8 cellular contexts compared by ENCODE assay signal in genomic region chr14:69614592-69614991, GRCh38. TPM values are rescaled to one million over a fixed set of nuclear protein-coding genes. Genes with fewer than 3 reads are reported as not detected.
DNase-seq lines count a peak whose midpoint lies in the region; ATAC-seq, FAIRE-seq and TF ChIP-seq lines count a peak whose summit lies in the region.

No MANE protein-coding gene starts in this region.

- POLR2A ChIA-PET in HepG2 (lab: Yijun Ruan, JAX): no interaction called here

- no peak overlapping the region for H2AFZ ChIP-seq in HepG2 (ENCODE audit: low read length)

- 28% methylated on average over 2 of the region's 2 CpGs for WGBS in liver
- 80% methylated on average over 2 of the region's 2 CpGs for WGBS in HepG2 (ENCODE audit: low lambda C conversion rate)

- peaks cover 44% of the 10 kb centered on the region for H3K36me3 Mint-ChIP-seq in activated T-helper 2 cell treated with anti-CD3 and anti-CD28 coated beads, Interferon-gamma antibody, Interleukin-2, Interleukin-4, amounts not matched to agents 10 μg/mL and 5 μg/mL and 100 μg/mL, durations not matched to agents 14 hours and 24 hours and 36 hours (ENCODE audit: low read depth)

- peaks cover 73% of the 10 kb centered on the region for H3K4me1 Mint-ChIP-seq in activated T-helper 2 cell treated with anti-CD3 and anti-CD28 coated beads, Interferon-gamma antibody, Interleukin-2, Interleukin-4, amounts not matched to agents 10 μg/mL and 5 μg/mL and 100 μg/mL, durations not matched to agents 14 hours and 24 hours and 36 hours (ENCODE audit: low read depth)

- no peak for DNase-seq in HepG2 (ENCODE audit: low spot score)
- no peak for DNase-seq in activated T-helper 2 cell treated with anti-CD3 and anti-CD28 coated beads, Interferon-gamma antibody, Interleukin-2, Interleukin-4, amounts not matched to agents 10 μg/mL and 5 μg/mL and 100 μg/mL, durations not matched to agents 14 hours and 24 hours and 36 hours (ENCODE audit: low spot score)
- peak in 2 of 3 donors; percentile 56 to 65 for DNase-seq in mucosa of descending colon
- no peak for DNase-seq in NCI-H526 (lab: John Stamatoyannopoulos, UW)
- no peak for DNase-seq in NCI-H2029 treated with DMSO at 0.1 percent for 48 hours (lab: John Stamatoyannopoulos, UW)
- DNase-seq in NCI-H1436 treated with DMSO at 0.1 percent for 48 hours (lab: John Stamatoyannopoulos, UW): no peak

- TF ChIP-seq POLR2A in HepG2 (IDR thresholded peaks at IDR 0.05; ENCODE audit: insufficient read depth in 1 of 2, low read depth in 2 of 2, low read length in 2 of 2): no peak

- H3K27me3 Mint-ChIP-seq in activated T-helper 2 cell treated with anti-CD3 and anti-CD28 coated beads, Interferon-gamma antibody, Interleukin-2, Interleukin-4, amounts not matched to agents 10 μg/mL and 5 μg/mL and 100 μg/mL, durations not matched to agents 14 hours and 24 hours and 36 hours (ENCODE audit: low read depth): no peaks in the 10 kb centered on the region

- H3K4me3 Mint-ChIP-seq in activated T-helper 2 cell treated with anti-CD3 and anti-CD28 coated beads, Interferon-gamma antibody, Interleukin-2, Interleukin-4, amounts not matched to agents 10 μg/mL and 5 μg/mL and 100 μg/mL, durations not matched to agents 14 hours and 24 hours and 36 hours (ENCODE audit: low read depth): peak overlapping the region; percentile 90

- H3K9me3 Mint-ChIP-seq in activated T-helper 2 cell treated with anti-CD3 and anti-CD28 coated beads, Interferon-gamma antibody, Interleukin-2, Interleukin-4, amounts not matched to agents 10 μg/mL and 5 μg/mL and 100 μg/mL, durations not matched to agents 14 hours and 24 hours and 36 hours: no peaks in the 10 kb centered on the region

- CTCF ChIA-PET in HepG2 (lab: Yijun Ruan, JAX; ENCODE audit: low intra/inter-chr PET ratio, low total read pairs): no interaction called here

- TF ChIP-seq RAD21 in liver (IDR thresholded peaks at IDR 0.05) (no peak), HepG2 (CRISPR knock-in tag; IDR thresholded peaks at IDR 0.05) (no peak)

- H3K9ac ChIP-seq in liver (ENCODE audit: low read depth in 1 of 2, low read length in 2 of 2) (no peak overlapping the region), HepG2 (ENCODE audit: insufficient read depth, low read depth, low read length) (no peak overlapping the region)

- H3K4me1 ChIP-seq in liver (ENCODE audit: control insufficient read depth in 4 of 4, insufficient read depth in 4 of 4, low read length in 3 of 4): peaks cover 3 to 66% (median 54%) of the 10 kb centered on the region in 4 donors
- peaks cover 54% of the 10 kb centered on the region for H3K4me1 ChIP-seq in HepG2 (ENCODE audit: insufficient read depth, low read length)
- peaks cover 59% of the 10 kb centered on the region for H3K4me1 ChIP-seq in mucosa of descending colon (ENCODE audit: low read depth)

- H3K4me2 ChIP-seq in HepG2 (ENCODE audit: low read depth, low read length): no peak overlapping the region

- TF ChIP-seq EP300 in HepG2 (IDR thresholded peaks at IDR 0.05; ENCODE audit: low read depth in 2 of 2, low read length in 2 of 2) (no peak), HepG2 (CRISPR knock-in tag; IDR thresholded peaks at IDR 0.05; ENCODE audit: borderline replicate concordance) (no peak)

- H3K27me3 ChIP-seq in liver (ENCODE audit: control insufficient read depth in 4 of 4, insufficient read depth in 4 of 4, low read length in 3 of 4) (no peaks in the 10 kb centered on the region), HepG2 (ENCODE audit: control insufficient read depth in 1 of 2, insufficient read depth in 2 of 2, low read length in 2 of 2) (no peaks in the 10 kb centered on the region; a peak in 1 of 5 replicates)

- intact Hi-C loops in HepG2 (cut with micrococcal nuclease; ENCODE audit: unreplicated experiment) (loop anchor here (5.0 kb wide), 1 partner anchor 98 kb away; no protein-coding TSS in a partner anchor), mucosa of descending colon (cut with DNase I, micrococcal nuclease) (loop anchor here in 1 of 2 donors (10.0 kb wide), 1 partner anchor 50 kb away; no protein-coding TSS in a partner anchor)
- intact Hi-C loops in activated T-helper 2 cell treated with anti-CD3 and anti-CD28 coated beads, Interferon-gamma antibody, Interleukin-2, Interleukin-4, amounts not matched to agents 10 μg/mL and 5 μg/mL and 100 μg/mL, durations not matched to agents 14 hours and 24 hours and 36 hours (cut with micrococcal nuclease): loop anchor here (10.0 kb wide), 1 partner anchor 640 kb away; the partner anchor contains the start of gene ACTN1

- ATAC-seq in HepG2 (no peak), mucosa of descending colon (peak; percentile 1), GM21825 (IDR thresholded peaks at IDR 0.05; ENCODE audit: unreplicated experiment) (no peak)

- H4K20me1 ChIP-seq in HepG2 (ENCODE audit: insufficient read depth, low read length): no peaks in the 10 kb centered on the region

- H3K4me3 ChIP-seq in liver (ENCODE audit: low read depth in 1 of 3, low read length in 3 of 3) (no peak overlapping the region), HepG2 (replicated peaks in 1 of 3; ENCODE audit: insufficient read depth in 1 of 3, low read depth in 2 of 3, low read length in 3 of 3) (no peak overlapping the region), mucosa of descending colon (no peak overlapping the region)

- peak overlapping the region; percentile 82 for H3K27ac Mint-ChIP-seq in activated T-helper 2 cell treated with anti-CD3 and anti-CD28 coated beads, Interferon-gamma antibody, Interleukin-2, Interleukin-4, amounts not matched to agents 10 μg/mL and 5 μg/mL and 100 μg/mL, durations not matched to agents 14 hours and 24 hours and 36 hours

- H3K27ac ChIP-seq in liver (ENCODE audit: low read depth in 1 of 2, low read length in 2 of 2) (peak overlapping the region; percentile 83 to 84), HepG2 (ENCODE audit: extremely low read length, insufficient read depth, low read length) (no peak overlapping the region)

- in situ Hi-C loops in HepG2 (cut with HindIII; ENCODE audit: extremely low pct_ligation_motif_present, low pct_unique_long_range_greater_than_20kb): no loop called here

- H3K9me3 ChIP-seq in liver (ENCODE audit: control insufficient read depth in 4 of 4, low read length in 3 of 4): no peaks in the 10 kb centered on the region
- no peaks in the 10 kb centered on the region for H3K9me3 ChIP-seq in HepG2 (ENCODE audit: low read length)
- no peaks in the 10 kb centered on the region for H3K9me3 ChIP-seq in mucosa of descending colon

- peaks cover 41% of the 10 kb centered on the region for H3K79me2 ChIP-seq in HepG2 (ENCODE audit: insufficient read depth, low read length)

- no peak for TF ChIP-seq CTCF in liver (IDR thresholded peaks at IDR 0.05; ENCODE audit: low read depth, low read length, missing input control)
- no peak for TF ChIP-seq CTCF in HepG2 (CRISPR knock-in tag; IDR thresholded peaks at IDR 0.05)
- no peak for TF ChIP-seq CTCF in mucosa of descending colon (IDR thresholded peaks at IDR 0.05)

- H3K36me3 ChIP-seq in liver (ENCODE audit: control insufficient read depth in 4 of 4, insufficient read depth in 3 of 4, low read depth in 1 of 4, low read length in 3 of 4) (no peaks in the 10 kb centered on the region), HepG2 (replicated peaks in 1 of 2; ENCODE audit: control insufficient read depth in 1 of 2, insufficient read depth in 2 of 2, low read length in 2 of 2) (no peaks in the 10 kb centered on the region; a peak in 1 of 5 replicates), mucosa of descending colon (ENCODE audit: low read depth) (no peaks in the 10 kb centered on the region)

- no TSS peak for BruUV-seq in HepG2 (replicated peaks; lab: Mats Ljungman, UMichigan)

- no peak for FAIRE-seq in HepG2 (lab: Jason Lieb, UNC)

RNA-seq across cellular contexts. Expression of gene SUSD6, which starts 3.2 kb away (rescaled TPM):
- total RNA-seq in liver: 10 to 100 TPM in 1 of 2 donors, 1 to 10 TPM in 1; 7.9 to 10.8 TPM
- polyA plus RNA-seq in liver: 1 to 10 TPM; 6.8 to 7.4 TPM
- total RNA-seq in HepG2 (2016; rRNA removed; fragmentation: Illumina TruSeq; extraction: Trizol): 4.8 and 7.2 TPM in 2 replicates
- 0.53 and 0.71 TPM in 2 replicates for total RNA-seq in HepG2 (2016; cell fraction: cytosol; rRNA removed; fragmentation: Illumina TruSeq; extraction: Trizol; ENCODE audit: low read depth)
- 3.7 and 7.0 TPM in 2 replicates for total RNA-seq in HepG2 (2016; cell fraction: insoluble cytoplasmic fraction; rRNA removed; fragmentation: Illumina TruSeq; extraction: Trizol)
- 2.4 and 2.6 TPM in 2 replicates for total RNA-seq in HepG2 (2016; cell fraction: membrane; rRNA removed; fragmentation: Illumina TruSeq; extraction: Trizol)
- total RNA-seq in HepG2 (2016; cell fraction: nucleus; rRNA removed; fragmentation: Illumina TruSeq; extraction: Trizol): 11.6 and 12.8 TPM in 2 replicates
- 7.4 and 9.4 TPM in 2 replicates for polyA plus RNA-seq in HepG2 (2011; rRNA removed)
- polyA plus RNA-seq in HepG2 (2011; cell fraction: cytosol; rRNA removed): 3.9 and 4.6 TPM in 2 replicates
- 17.5 and 19.4 TPM in 2 replicates for polyA plus RNA-seq in HepG2 (2011; cell fraction: nucleus; rRNA removed)
- polyA plus RNA-seq in HepG2 (2012): 5.8 and 6.9 TPM in 2 replicates
- 0.43 and 0.46 TPM in 2 replicates for polyA plus RNA-seq in HepG2 (2016; cell fraction: cytosol; fragmentation: Illumina TruSeq; extraction: Trizol; ENCODE audit: low read depth)
- polyA plus RNA-seq in HepG2 (2016; cell fraction: insoluble cytoplasmic fraction; fragmentation: Illumina TruSeq; extraction: Trizol; ENCODE audit: low read depth): 3.1 and 3.3 TPM in 2 replicates
- polyA plus RNA-seq in HepG2 (2016; cell fraction: membrane; fragmentation: Illumina TruSeq; extraction: Trizol; ENCODE audit: low read depth): 0.96 and 1.2 TPM in 2 replicates
- 14.7 and 15.5 TPM in 2 replicates for polyA plus RNA-seq in HepG2 (2016; cell fraction: nucleus; fragmentation: Illumina TruSeq; extraction: Trizol; ENCODE audit: insufficient read depth, low read depth)
- polyA minus RNA-seq in HepG2 (2011; rRNA and poly(A)+ RNA removed; ENCODE audit: low replicate concordance): 7.6 and 16.1 TPM in 2 replicates
- 5.3 and 6.9 TPM in 2 replicates for polyA minus RNA-seq in HepG2 (2011; cell fraction: cytosol; rRNA and poly(A)+ RNA removed)
- 12.5 and 13.1 TPM in 2 replicates for polyA minus RNA-seq in HepG2 (2011; cell fraction: nucleus; rRNA and poly(A)+ RNA removed)
- 46.6 and 46.7 TPM in 2 replicates for total RNA-seq in activated T-helper 2 cell treated with anti-CD3 and anti-CD28 coated beads, Interferon-gamma antibody, Interleukin-2, Interleukin-4, amounts not matched to agents 10 μg/mL and 5 μg/mL and 100 μg/mL, durations not matched to agents 14 hours and 24 hours and 36 hours
- total RNA-seq in mucosa of descending colon: 10 to 100 TPM; 56.3 to 98.3 (median 95.6) TPM

RNA-seq across cellular contexts. Expression of gene CCDC177, which starts 39.9 kb away (rescaled TPM):
- not detected for total RNA-seq in liver
- under 1 TPM in 1 of 2 donors, not detected in 1; 0.08 TPM for polyA plus RNA-seq in liver
- total RNA-seq in HepG2 (2016; rRNA removed; fragmentation: Illumina TruSeq; extraction: Trizol): not detected in 2 replicates
- not detected in 2 replicates for total RNA-seq in HepG2 (2016; cell fraction: cytosol; rRNA removed; fragmentation: Illumina TruSeq; extraction: Trizol; ENCODE audit: low read depth)
- total RNA-seq in HepG2 (2016; cell fraction: insoluble cytoplasmic fraction; rRNA removed; fragmentation: Illumina TruSeq; extraction: Trizol): not detected in 2 replicates
- total RNA-seq in HepG2 (2016; cell fraction: membrane; rRNA removed; fragmentation: Illumina TruSeq; extraction: Trizol): not detected in 2 replicates
- total RNA-seq in HepG2 (2016; cell fraction: nucleus; rRNA removed; fragmentation: Illumina TruSeq; extraction: Trizol): not detected in 2 replicates
- not detected in 2 replicates for polyA plus RNA-seq in HepG2 (2011; rRNA removed)
- not detected in 2 replicates for polyA plus RNA-seq in HepG2 (2011; cell fraction: cytosol; rRNA removed)
- not detected in 2 replicates for polyA plus RNA-seq in HepG2 (2011; cell fraction: nucleus; rRNA removed)
- polyA plus RNA-seq in HepG2 (2012): not detected in 2 replicates
- not detected in 2 replicates for polyA plus RNA-seq in HepG2 (2016; cell fraction: cytosol; fragmentation: Illumina TruSeq; extraction: Trizol; ENCODE audit: low read depth)
- polyA plus RNA-seq in HepG2 (2016; cell fraction: insoluble cytoplasmic fraction; fragmentation: Illumina TruSeq; extraction: Trizol; ENCODE audit: low read depth): not detected in 2 replicates
- not detected in 2 replicates for polyA plus RNA-seq in HepG2 (2016; cell fraction: membrane; fragmentation: Illumina TruSeq; extraction: Trizol; ENCODE audit: low read depth)
- not detected in 2 replicates for polyA plus RNA-seq in HepG2 (2016; cell fraction: nucleus; fragmentation: Illumina TruSeq; extraction: Trizol; ENCODE audit: insufficient read depth, low read depth)
- 0.33 TPM in 1 of 2 replicates, not detected in the other for polyA minus RNA-seq in HepG2 (2011; rRNA and poly(A)+ RNA removed; ENCODE audit: low replicate concordance)
- polyA minus RNA-seq in HepG2 (2011; cell fraction: cytosol; rRNA and poly(A)+ RNA removed): not detected in 2 replicates
- polyA minus RNA-seq in HepG2 (2011; cell fraction: nucleus; rRNA and poly(A)+ RNA removed): not detected in 2 replicates
- 0.05 TPM in 1 of 2 replicates, not detected in the other for total RNA-seq in activated T-helper 2 cell treated with anti-CD3 and anti-CD28 coated beads, Interferon-gamma antibody, Interleukin-2, Interleukin-4, amounts not matched to agents 10 μg/mL and 5 μg/mL and 100 μg/mL, durations not matched to agents 14 hours and 24 hours and 36 hours
- not detected for total RNA-seq in mucosa of descending colon

Comparison
In these comparisons a context has a peak if more than half of its experiments do, and no peak if none do; other contexts are left out.
1. DNase-seq: peak in mucosa of descending colon (2 of 3); none in HepG2 (single experiment), activated T-helper 2 cell treated with anti-CD3 and anti-CD28 coated beads, Interferon-gamma antibody, Interleukin-2, Interleukin-4, amounts not matched to agents 10 μg/mL and 5 μg/mL and 100 μg/mL, durations not matched to agents 14 hours and 24 hours and 36 hours (single experiment), NCI-H526 (0 of 2), NCI-H2029 treated with DMSO at 0.1 percent for 48 hours (single experiment) and NCI-H1436 treated with DMSO at 0.1 percent for 48 hours (single experiment).